In the genomic region with DNA sequence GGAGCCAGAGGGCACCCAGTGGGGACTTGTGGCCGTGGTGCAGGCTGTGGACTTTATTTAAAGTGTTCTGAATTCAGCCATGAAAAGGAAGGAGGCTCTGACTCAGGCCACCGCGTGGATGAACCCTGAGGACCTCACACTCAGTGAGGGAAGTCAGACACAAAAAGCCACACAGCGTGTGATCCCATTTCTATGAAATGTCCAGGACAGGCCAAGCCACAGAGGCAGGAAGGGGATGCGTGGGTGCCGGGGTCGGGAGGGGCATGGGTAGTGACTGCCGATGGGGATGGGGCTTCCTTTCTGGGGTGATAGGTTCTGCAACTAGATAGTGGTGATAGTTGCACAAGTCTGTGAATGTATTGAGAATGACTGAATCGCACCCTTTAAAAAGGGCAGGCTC, we compare ENCODE assay signal across 1 cellular context.
TF ChIP-seq lines count a peak whose summit lies in the region.

No MANE protein-coding gene starts in this region.

TF ChIP-seq in SK-N-SH, 30 proteins besides CTCF, POLR2A, EP300 and RAD21 (continued from another document):
- TF ChIP-seq, protein P1, sequence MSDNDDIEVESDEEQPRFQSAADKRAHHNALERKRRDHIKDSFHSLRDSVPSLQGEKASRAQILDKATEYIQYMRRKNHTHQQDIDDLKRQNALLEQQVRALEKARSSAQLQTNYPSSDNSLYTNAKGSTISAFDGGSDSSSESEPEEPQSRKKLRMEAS (IDR thresholded peaks at IDR 0.05; ENCODE audit: low read depth), result no peak
- TF ChIP-seq GABPA (IDR thresholded peaks at IDR 0.05; ENCODE audit: low read depth) (no peak), SMC3 (IDR thresholded peaks at IDR 0.05; ENCODE audit: low read depth, low read length) (no peak), TEAD4 (IDR thresholded peaks at IDR 0.05; ENCODE audit: borderline replicate concordance, insufficient read depth) (no peak), TAF1 (IDR thresholded peaks at IDR 0.05; ENCODE audit: borderline replicate concordance, low read depth, low read length) (no peak), MXI1 (IDR thresholded peaks at IDR 0.05; ENCODE audit: low read depth, low read length) (no peak), SIN3A (IDR thresholded peaks at IDR 0.05; ENCODE audit: borderline replicate concordance, low read depth, low read length) (no peak), GATA2 (CRISPR knock-in tag; IDR thresholded peaks at IDR 0.05) (no peak), YY1 (IDR thresholded peaks at IDR 0.05; ENCODE audit: low read depth) (no peak), FOXM1 (IDR thresholded peaks at IDR 0.05; ENCODE audit: low read depth) (no peak)
- TF ChIP-seq, protein P2, sequence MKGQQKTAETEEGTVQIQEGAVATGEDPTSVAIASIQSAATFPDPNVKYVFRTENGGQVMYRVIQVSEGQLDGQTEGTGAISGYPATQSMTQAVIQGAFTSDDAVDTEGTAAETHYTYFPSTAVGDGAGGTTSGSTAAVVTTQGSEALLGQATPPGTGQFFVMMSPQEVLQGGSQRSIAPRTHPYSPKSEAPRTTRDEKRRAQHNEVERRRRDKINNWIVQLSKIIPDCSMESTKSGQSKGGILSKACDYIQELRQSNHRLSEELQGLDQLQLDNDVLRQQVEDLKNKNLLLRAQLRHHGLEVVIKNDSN (IDR thresholded peaks at IDR 0.05; ENCODE audit: borderline replicate concordance, low read depth), result no peak
- TF ChIP-seq, protein P3, sequence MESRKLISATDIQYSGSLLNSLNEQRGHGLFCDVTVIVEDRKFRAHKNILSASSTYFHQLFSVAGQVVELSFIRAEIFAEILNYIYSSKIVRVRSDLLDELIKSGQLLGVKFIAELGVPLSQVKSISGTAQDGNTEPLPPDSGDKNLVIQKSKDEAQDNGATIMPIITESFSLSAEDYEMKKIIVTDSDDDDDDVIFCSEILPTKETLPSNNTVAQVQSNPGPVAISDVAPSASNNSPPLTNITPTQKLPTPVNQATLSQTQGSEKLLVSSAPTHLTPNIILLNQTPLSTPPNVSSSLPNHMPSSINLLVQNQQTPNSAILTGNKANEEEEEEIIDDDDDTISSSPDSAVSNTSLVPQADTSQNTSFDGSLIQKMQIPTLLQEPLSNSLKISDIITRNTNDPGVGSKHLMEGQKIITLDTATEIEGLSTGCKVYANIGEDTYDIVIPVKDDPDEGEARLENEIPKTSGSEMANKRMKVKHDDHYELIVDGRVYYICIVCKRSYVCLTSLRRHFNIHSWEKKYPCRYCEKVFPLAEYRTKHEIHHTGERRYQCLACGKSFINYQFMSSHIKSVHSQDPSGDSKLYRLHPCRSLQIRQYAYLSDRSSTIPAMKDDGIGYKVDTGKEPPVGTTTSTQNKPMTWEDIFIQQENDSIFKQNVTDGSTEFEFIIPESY (IDR thresholded peaks at IDR 0.05; ENCODE audit: borderline replicate concordance, low read depth), result no peak
- TF ChIP-seq, protein P4, sequence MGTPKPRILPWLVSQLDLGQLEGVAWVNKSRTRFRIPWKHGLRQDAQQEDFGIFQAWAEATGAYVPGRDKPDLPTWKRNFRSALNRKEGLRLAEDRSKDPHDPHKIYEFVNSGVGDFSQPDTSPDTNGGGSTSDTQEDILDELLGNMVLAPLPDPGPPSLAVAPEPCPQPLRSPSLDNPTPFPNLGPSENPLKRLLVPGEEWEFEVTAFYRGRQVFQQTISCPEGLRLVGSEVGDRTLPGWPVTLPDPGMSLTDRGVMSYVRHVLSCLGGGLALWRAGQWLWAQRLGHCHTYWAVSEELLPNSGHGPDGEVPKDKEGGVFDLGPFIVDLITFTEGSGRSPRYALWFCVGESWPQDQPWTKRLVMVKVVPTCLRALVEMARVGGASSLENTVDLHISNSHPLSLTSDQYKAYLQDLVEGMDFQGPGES (IDR thresholded peaks at IDR 0.05; ENCODE audit: low read depth, low read length), result no peak
- TF ChIP-seq, protein P5, sequence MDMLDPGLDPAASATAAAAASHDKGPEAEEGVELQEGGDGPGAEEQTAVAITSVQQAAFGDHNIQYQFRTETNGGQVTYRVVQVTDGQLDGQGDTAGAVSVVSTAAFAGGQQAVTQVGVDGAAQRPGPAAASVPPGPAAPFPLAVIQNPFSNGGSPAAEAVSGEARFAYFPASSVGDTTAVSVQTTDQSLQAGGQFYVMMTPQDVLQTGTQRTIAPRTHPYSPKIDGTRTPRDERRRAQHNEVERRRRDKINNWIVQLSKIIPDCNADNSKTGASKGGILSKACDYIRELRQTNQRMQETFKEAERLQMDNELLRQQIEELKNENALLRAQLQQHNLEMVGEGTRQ (IDR thresholded peaks at IDR 0.05; ENCODE audit: borderline replicate concordance, low read depth, low read length), result no peak
